ENCODE assay signal across 24 cellular contexts in genomic region chr7:37150856-37151255, GRCh38.
"Had no signal": no experiment of that assay in that cellular context is flagged by ENCODE, and none has a peak within 500 bp of the region (broad histone marks: within the 10 kb centered on the region; RNA-seq: fewer than 3 reads in every experiment).

No MANE protein-coding gene starts in this region.

- FAIRE-seq: bronchial epithelial cell had no signal

- H3K4me3 ChIP-seq: coronary artery had no signal

- H3K27ac Mint-ChIP-seq: activated B cell treated with CpG ODN at 0.5 μM for 24 hours; activated CD4-positive, alpha-beta T cell treated with anti-CD3 and anti-CD28 coated beads, Interleukin-2, amount 10 ng/mL, durations not matched to agents 24 days and 14 days; activated naive CD8-positive, alpha-beta T cell treated with anti-CD3 and anti-CD28 coated beads, Interleukin-2, amount 10 ng/mL, durations not matched to agents 7 days and 5 days; T-helper 17 cell had no signal

- H3K9me3 Mint-ChIP-seq: activated B cell treated with CpG ODN at 0.5 μM for 24 hours had no signal

- H3K4me3 Mint-ChIP-seq: activated B cell treated with CpG ODN at 0.5 μM for 24 hours; activated CD4-positive, alpha-beta T cell treated with anti-CD3 and anti-CD28 coated beads, Interleukin-2, amount 10 ng/mL, durations not matched to agents 24 days and 14 days; activated naive CD8-positive, alpha-beta T cell treated with anti-CD3 and anti-CD28 coated beads, Interleukin-2, amount 10 ng/mL, durations not matched to agents 7 days and 5 days; activated T-cell treated with anti-CD3 and anti-CD28 coated beads, Interleukin-2, amount 50 U/mL, for 4 hours; T-helper 17 cell had no signal

- DNase-seq: activated B cell treated with CpG ODN at 0.5 μM for 24 hours; activated CD4-positive, alpha-beta T cell treated with anti-CD3 and anti-CD28 coated beads for 1 hour; activated CD4-positive, alpha-beta T cell treated with anti-CD3 and anti-CD28 coated beads, Interleukin-2, amount 10 ng/mL, durations not matched to agents 24 days and 14 days; activated CD4-positive, alpha-beta T cell treated with anti-CD3 and anti-CD28 coated beads, Interleukin-2, amount 50 U/mL, for 48 hours; activated CD8-positive, alpha-beta memory T cell treated with anti-CD3 and anti-CD28 coated beads for 24 hours; activated effector memory CD4-positive, alpha-beta T cell treated with anti-CD3 and anti-CD28 coated beads, Interleukin-2, amount 50 U/mL, for 16 hours; activated naive CD4-positive, alpha-beta T cell treated with Interleukin-2 at 50 U/mL for 16 hours; activated naive CD8-positive, alpha-beta T cell treated with anti-CD3 and anti-CD28 coated beads, Interleukin-2, amount 10 ng/mL, durations not matched to agents 7 days and 5 days; activated T-cell treated with anti-CD3 and anti-CD28 coated beads, Interleukin-2, amount 50 U/mL, for 4 hours; aorta; central memory CD4-positive, alpha-beta T cell; NCI-H1092; NCI-H1436; NCI-H187 treated with DMSO at 0.1 percent for 48 hours; NCI-H2081 treated with DMSO at 0.1 percent for 48 hours; NCI-H446; NCI-H524; PC-3; SIG-M5; T-helper 17 cell; T-helper 9 cell had no signal

- H3K27ac ChIP-seq: coronary artery, KMS-11 had no signal

- H3K27me3 Mint-ChIP-seq: activated B cell treated with CpG ODN at 0.5 μM for 24 hours; activated CD4-positive, alpha-beta T cell treated with anti-CD3 and anti-CD28 coated beads, Interleukin-2, amount 10 ng/mL, durations not matched to agents 24 days and 14 days; activated naive CD8-positive, alpha-beta T cell treated with anti-CD3 and anti-CD28 coated beads, Interleukin-2, amount 10 ng/mL, durations not matched to agents 7 days and 5 days; T-helper 17 cell had no signal

- ATAC-seq: activated T-cell treated with anti-CD3 and anti-CD28 coated beads, Interleukin-2, amount 50 U/mL, for 4 hours; PC-3; T-helper 17 cell had no signal
